ENCODE assay signal across 15 cellular contexts in genomic region chr14:104770072-104770579, GRCh38.
"Had no signal": no experiment of that assay in that cellular context is flagged by ENCODE, and none has a peak within 500 bp of the region (broad histone marks: within the 10 kb centered on the region; RNA-seq: fewer than 3 reads in every experiment).

No MANE protein-coding gene starts in this region.

- H3K9me3 Mint-ChIP-seq: activated CD4-positive, alpha-beta T cell treated with anti-CD3 and anti-CD28 coated beads, Interleukin-2, amount 10 ng/mL, durations not matched to agents 24 days and 14 days; immature natural killer cell had no signal

- H3K27ac Mint-ChIP-seq: activated CD4-positive, alpha-beta T cell treated with anti-CD3 and anti-CD28 coated beads, Interleukin-2, amount 10 ng/mL, durations not matched to agents 24 days and 14 days; activated naive CD4-positive, alpha-beta T cell treated with anti-CD3 and anti-CD28 coated beads, Interleukin-2, amount 10 ng/mL, durations not matched to agents 7 days and 5 days; immature natural killer cell; nephron progenitor cell; stimulated activated memory B cell treated with anti-CD40 and anti-IgM and Interleukin-4, amounts not matched to agents 10 μg/mL and 1 μg/mL and 100 μg/mL, for 72 hours had no signal

- DNase-seq: activated CD4-positive, alpha-beta T cell treated with anti-CD3 and anti-CD28 coated beads, Interleukin-2, amount 10 ng/mL, durations not matched to agents 24 days and 14 days; activated CD4-positive, CD25-positive, alpha-beta regulatory T cell; cortex of kidney; effector CD8-positive, alpha-beta T cell; foreskin melanocyte; head of caudate nucleus; immature natural killer cell; nephron progenitor cell; ovary; tibial artery had no signal

- H3K4me3 Mint-ChIP-seq: activated CD4-positive, alpha-beta T cell treated with anti-CD3 and anti-CD28 coated beads, Interleukin-2, amount 10 ng/mL, durations not matched to agents 24 days and 14 days; activated naive CD4-positive, alpha-beta T cell treated with anti-CD3 and anti-CD28 coated beads, Interleukin-2, amount 10 ng/mL, durations not matched to agents 7 days and 5 days; immature natural killer cell; nephron progenitor cell; stimulated activated memory B cell treated with anti-CD40 and anti-IgM and Interleukin-4, amounts not matched to agents 10 μg/mL and 1 μg/mL and 100 μg/mL, for 72 hours; T-helper 2 cell treated with Interferon-gamma antibody and Interleukin-4, amounts not matched to agents 5 μg/mL and 100 μg/mL, for 36 hours had no signal

- ATAC-seq: stimulated activated memory B cell treated with anti-CD40 and anti-IgM and Interleukin-4, amounts not matched to agents 10 μg/mL and 1 μg/mL and 100 μg/mL, for 72 hours had no signal

- H3K36me3 ChIP-seq: ovary had no signal

- H3K4me3 ChIP-seq: ovary, tibial artery, vagina had no signal

- H3K27me3 Mint-ChIP-seq: activated CD4-positive, alpha-beta T cell treated with anti-CD3 and anti-CD28 coated beads, Interleukin-2, amount 10 ng/mL, durations not matched to agents 24 days and 14 days; activated naive CD4-positive, alpha-beta T cell treated with anti-CD3 and anti-CD28 coated beads, Interleukin-2, amount 10 ng/mL, durations not matched to agents 7 days and 5 days; stimulated activated memory B cell treated with anti-CD40 and anti-IgM and Interleukin-4, amounts not matched to agents 10 μg/mL and 1 μg/mL and 100 μg/mL, for 72 hours had no signal

- H3K27ac ChIP-seq: epithelial cell of prostate, ovary had no signal

- H3K9me3 ChIP-seq: ovary, vagina had no signal
